ENCODE assay signal across 8 cellular contexts in genomic region chr13:97018029-97018819, GRCh38. TPM values are rescaled to one million over a fixed set of nuclear protein-coding genes. Genes with fewer than 3 reads are reported as not detected.
DNase-seq lines count a peak whose midpoint lies in the region; ATAC-seq, FAIRE-seq and TF ChIP-seq lines count a peak whose summit lies in the region.

No MANE protein-coding gene starts in this region.

- H3K9ac ChIP-seq in PC-3 (ENCODE audit: low read length) (no peak overlapping the region), keratinocyte (ENCODE audit: control insufficient read depth, extremely low read depth, insufficient read depth, low read length) (no peak overlapping the region)

- H3K27ac Mint-ChIP-seq in stimulated activated effector memory CD8-positive, alpha-beta T cell treated with anti-CD3 and anti-CD28 coated beads, Interleukin-12 subunit alpha, Interleukin-12 subunit beta, amount 100 ng/mL, for 72 hours = no peak overlapping the region

- CTCF ChIA-PET in PC-3 (lab: Charles Lee) = interaction anchor here (0.6 to 1.0 kb wide), 5 partner anchors 9 to 348 kb away, joined by 3 to 4 read pairs (median 4); no protein-coding TSS in a partner anchor

- H3K9me1 ChIP-seq in keratinocyte (ENCODE audit: control insufficient read depth, extremely low read depth, insufficient read depth, low read length) = no peaks in the 10 kb centered on the region

- intact Hi-C loops in PC-3 (cut with micrococcal nuclease) = loop anchor here (1.0 to 10.0 kb wide), 5 partner anchors 10 to 784 kb away; partner anchors contain the start of gene MBNL2

- no peaks in the 10 kb centered on the region for H3K36me3 Mint-ChIP-seq in stimulated activated effector memory CD8-positive, alpha-beta T cell treated with anti-CD3 and anti-CD28 coated beads, Interleukin-12 subunit alpha, Interleukin-12 subunit beta, amount 100 ng/mL, for 72 hours

- H3K4me3 ChIP-seq in PC-3 (ENCODE audit: low read length) (no peak overlapping the region), bronchial epithelial cell (ENCODE audit: low read depth, low read length) (no peak overlapping the region), keratinocyte (ENCODE audit: control insufficient read depth in 2 of 3, extremely low read depth in 1 of 3, insufficient read depth in 2 of 3, low read depth in 1 of 3, low read length in 3 of 3) (no peak overlapping the region)

- DNase-seq in NCI-H2081 (lab: John Stamatoyannopoulos, UW) = peak; percentile 6 to 58
- DNase-seq in NCI-H2081 treated with DMSO at 0.1 percent for 48 hours (lab: John Stamatoyannopoulos, UW) = no peak
- DNase-seq in PC-3 = peak; percentile 72
- DNase-seq in bronchial epithelial cell (ENCODE audit: low read depth) = peak; percentile 53
- peak; percentile 9 for DNase-seq in keratinocyte (ENCODE audit: low read depth, low spot score)
- DNase-seq in stimulated activated effector memory CD8-positive, alpha-beta T cell treated with anti-CD3 and anti-CD28 coated beads, Interleukin-12 subunit alpha, Interleukin-12 subunit beta, amount 100 ng/mL, for 72 hours (ENCODE audit: low spot score in 2 of 2) = no peak

- dilution Hi-C loops in keratinocyte (cut with MboI; ENCODE audit: extremely low pct_ligation_motif_present, low sequenced_read_pairs) = no loop called here

- H3K36me3 ChIP-seq in PC-3 (ENCODE audit: low read depth, low read length) (no peaks in the 10 kb centered on the region), bronchial epithelial cell (ENCODE audit: control insufficient read depth, insufficient read depth, low read length) (no peaks in the 10 kb centered on the region), keratinocyte (ENCODE audit: control insufficient read depth in 2 of 2, extremely low read depth in 1 of 2, insufficient read depth in 2 of 2, low read length in 2 of 2) (no peaks in the 10 kb centered on the region)

- H2AFZ ChIP-seq in PC-3 (ENCODE audit: low read length) = no peak overlapping the region
- H2AFZ ChIP-seq in keratinocyte (ENCODE audit: control insufficient read depth, low read length) = peak overlapping the region; percentile 21

- H3K27ac ChIP-seq in PC-3 (ENCODE audit: low read length) = no peak overlapping the region
- H3K27ac ChIP-seq in keratinocyte (ENCODE audit: control insufficient read depth, insufficient read depth, low read length) = no peak overlapping the region

- H3K9me3 ChIP-seq in PC-3 (ENCODE audit: low read length) (no peaks in the 10 kb centered on the region), keratinocyte (ENCODE audit: control insufficient read depth, low read depth, low read length) (no peaks in the 10 kb centered on the region)

- no peaks in the 10 kb centered on the region for H3F3A ChIP-seq in PC-3 (ENCODE audit: low read length, unreplicated experiment)

- H3K79me2 ChIP-seq in PC-3 (ENCODE audit: low read length) (no peaks in the 10 kb centered on the region), keratinocyte (ENCODE audit: control insufficient read depth, insufficient read depth, low read length) (no peaks in the 10 kb centered on the region)

- no peak for FAIRE-seq in bronchial epithelial cell (lab: Jason Lieb, UNC)
- FAIRE-seq in keratinocyte (lab: Jason Lieb, UNC) = peak; percentile 91

- POLR2A ChIA-PET in PC-3 (lab: Charles Lee; ENCODE audit: unreplicated experiment) = interaction anchor here (0.6 to 0.7 kb wide), 2 partner anchors 39 to 114 kb away, joined by 3 read pairs; no protein-coding TSS in a partner anchor

- H3K27me3 ChIP-seq in PC-3 (ENCODE audit: low read length) (peaks cover 42% of the 10 kb centered on the region), bronchial epithelial cell (ENCODE audit: control insufficient read depth, insufficient read depth, low read length) (no peaks in the 10 kb centered on the region), keratinocyte (ENCODE audit: control insufficient read depth, extremely low read depth, insufficient read depth, low read length) (peaks cover 7% of the 10 kb centered on the region)

- no peak overlapping the region for H3K4me3 Mint-ChIP-seq in stimulated activated effector memory CD8-positive, alpha-beta T cell treated with anti-CD3 and anti-CD28 coated beads, Interleukin-12 subunit alpha, Interleukin-12 subunit beta, amount 100 ng/mL, for 72 hours

- peaks cover 5% of the 10 kb centered on the region for H3K4me1 Mint-ChIP-seq in stimulated activated effector memory CD8-positive, alpha-beta T cell treated with anti-CD3 and anti-CD28 coated beads, Interleukin-12 subunit alpha, Interleukin-12 subunit beta, amount 100 ng/mL, for 72 hours

- no peaks in the 10 kb centered on the region for H3K9me3 Mint-ChIP-seq in stimulated activated effector memory CD8-positive, alpha-beta T cell treated with anti-CD3 and anti-CD28 coated beads, Interleukin-12 subunit alpha, Interleukin-12 subunit beta, amount 100 ng/mL, for 72 hours

- no TSS peak for BruUV-seq in PC-3 (replicated peaks; lab: Mats Ljungman, UMichigan)

- no peaks in the 10 kb centered on the region for H3K9me2 ChIP-seq in PC-3 (replicated peaks; ENCODE audit: low read length)

- ATAC-seq in GM21367 (IDR thresholded peaks at IDR 0.05; ENCODE audit: unreplicated experiment) (peak; percentile 91), HG03571 (IDR thresholded peaks at IDR 0.05; ENCODE audit: unreplicated experiment) (peak; percentile 90), PC-3 (peak; percentile 69)
- ATAC-seq in stimulated activated effector memory CD8-positive, alpha-beta T cell treated with anti-CD3 and anti-CD28 coated beads, Interleukin-12 subunit alpha, Interleukin-12 subunit beta, amount 100 ng/mL, for 72 hours = peak; percentile 66

- TF ChIP-seq CTCF in PC-3 (conservative IDR thresholded peaks at IDR 0.05; ENCODE audit: low read depth, low read length) (peak; percentile 84), bronchial epithelial cell (IDR thresholded peaks at IDR 0.05; ENCODE audit: insufficient read depth, low read length, severe bottlenecking) (peak; percentile 75), keratinocyte (optimal IDR thresholded peaks at IDR 0.05 in 1 of 3, IDR thresholded peaks at IDR 0.05 in 1 of 3, conservative IDR thresholded peaks at IDR 0.05 in 1 of 3; ENCODE audit: extremely low read depth in 1 of 3, insufficient read depth in 2 of 3, low read length in 3 of 3) (peak; percentile 69 to 81 (median 80))

- H4K20me1 ChIP-seq in PC-3 (ENCODE audit: low read length) (no peaks in the 10 kb centered on the region), keratinocyte (ENCODE audit: control insufficient read depth, extremely low read depth, insufficient read depth, low read length) (no peaks in the 10 kb centered on the region)

- H3K4me1 ChIP-seq in PC-3 (ENCODE audit: insufficient read depth, low read length) (no peaks in the 10 kb centered on the region), keratinocyte (ENCODE audit: control insufficient read depth, extremely low read depth, insufficient read depth, low read length) (no peaks in the 10 kb centered on the region)

- no peak overlapping the region for H3K4me2 ChIP-seq in PC-3 (ENCODE audit: low read length)
- peak overlapping the region; percentile 54 for H3K4me2 ChIP-seq in keratinocyte (ENCODE audit: control insufficient read depth, extremely low read depth, insufficient read depth, low read depth, low read length)

RNA-seq across cellular contexts. Expression of gene OXGR1, which starts 23.9 kb away (rescaled TPM):
- total RNA-seq in PC-3 (2014; rRNA removed) = not detected in 2 replicates
- total RNA-seq in bronchial epithelial cell = not detected in 2 replicates
- not detected in 3 replicates for polyA plus RNA-seq in keratinocyte
- polyA plus RNA-seq in keratinocyte (2011; ENCODE audit: low read depth) = not detected
- not detected in 2 replicates for polyA plus RNA-seq in keratinocyte (2011; cell fraction: cytosol; rRNA removed)
- polyA plus RNA-seq in keratinocyte (2011; cell fraction: nucleus; rRNA removed) = not detected in 2 replicates
- polyA plus RNA-seq in keratinocyte (2012; ENCODE audit: low replicate concordance) = not detected in 2 replicates
- polyA minus RNA-seq in keratinocyte = not detected in 3 replicates
- not detected for polyA minus RNA-seq in keratinocyte (2011; cell fraction: cytosol; rRNA and poly(A)+ RNA removed)
- not detected in 2 replicates for polyA minus RNA-seq in keratinocyte (2011; cell fraction: nucleus; rRNA and poly(A)+ RNA removed)

Comparison
In these comparisons a context has a peak if more than half of its experiments do, and no peak if none do; other contexts are left out.
1. DNase-seq: peak in NCI-H2081 (2 of 2), PC-3 (single experiment), bronchial epithelial cell (single experiment) and keratinocyte (single experiment); none in NCI-H2081 treated with DMSO at 0.1 percent for 48 hours (single experiment) and stimulated activated effector memory CD8-positive, alpha-beta T cell treated with anti-CD3 and anti-CD28 coated beads, Interleukin-12 subunit alpha, Interleukin-12 subunit beta, amount 100 ng/mL, for 72 hours (0 of 2).
2. Peak in every context shown above with its lines, with median percentiles within 50 percentile points of each other: ATAC-seq and CTCF ChIP-seq.